ENCODE assay signal across 22 cellular contexts in genomic region chr3:73805435-73805834, GRCh38.
DNase-seq lines count a peak whose midpoint lies in the region; ATAC-seq and TF ChIP-seq lines count a peak whose summit lies in the region.
"Had no signal": no experiment of that assay in that cellular context is flagged by ENCODE, and none has a peak within 500 bp of the region (broad histone marks: within the 10 kb centered on the region; RNA-seq: fewer than 3 reads in every experiment).

No MANE protein-coding gene starts in this region.

- TF ChIP-seq CTCF in breast epithelium (IDR thresholded peaks at IDR 0.05) (no peak), MCF 10A (IDR thresholded peaks at IDR 0.05; ENCODE audit: unreplicated experiment) (no peak), gastrocnemius medialis (IDR thresholded peaks at IDR 0.05 in 4 of 5, conservative IDR thresholded peaks at IDR 0.05 in 1 of 5) (no peak)
- no peak for TF ChIP-seq CTCF in activated CD8-positive, alpha-beta T cell treated with anti-CD3 and anti-CD28 coated beads for 36 hours (IDR thresholded peaks at IDR 0.05)

- peak; percentile 98 for ATAC-seq in left ventricle myocardium superior
- ATAC-seq in gastrocnemius medialis, result peak; percentile 99
- ATAC-seq in aorta (ENCODE audit: low FRiP score), result peak; percentile 87
- ATAC-seq in GM21360 (IDR thresholded peaks at IDR 0.05; ENCODE audit: unreplicated experiment), result no peak
- ATAC-seq in GM21737 (IDR thresholded peaks at IDR 0.05; ENCODE audit: unreplicated experiment), result no peak
- no peak for ATAC-seq in activated CD8-positive, alpha-beta T cell treated with anti-CD3 and anti-CD28 coated beads for 36 hours

- WGBS in aorta, 2 donors, result 1 to 5% methylated on average over 3 of the region's 3 CpGs

- POLR2A ChIA-PET in MCF 10A (lab: Yijun Ruan, JAX), result interaction anchor here (0.5 kb wide), 1 partner anchor 257 kb away, joined by 5 read pairs; no protein-coding TSS in a partner anchor
- POLR2A ChIA-PET in activated CD8-positive, alpha-beta T cell treated with anti-CD3 and anti-CD28 coated beads for 36 hours (lab: Charles Lee), result no interaction called here

- H3K4me3 ChIP-seq in breast epithelium (no peak overlapping the region), gastrocnemius medialis (no peak overlapping the region), aorta (ENCODE audit: low read length in 2 of 2) (no peak overlapping the region)

- H3K4me1 ChIP-seq in breast epithelium (no peaks in the 10 kb centered on the region), gastrocnemius medialis (peaks cover 14 to 28% of the 10 kb centered on the region in 2 donors), aorta (ENCODE audit: control insufficient read depth in 1 of 2, insufficient read depth in 2 of 2, low read length in 2 of 2) (peaks cover 2 to 5% of the 10 kb centered on the region in 2 donors)
- H3K4me1 ChIP-seq: BE2C had no signal

- no peaks in the 10 kb centered on the region for H3K36me3 ChIP-seq in breast epithelium
- no peaks in the 10 kb centered on the region for H3K36me3 ChIP-seq in gastrocnemius medialis
- H3K36me3 ChIP-seq in aorta (ENCODE audit: control insufficient read depth in 1 of 2, insufficient read depth in 2 of 2, low read length in 1 of 2), result no peaks in the 10 kb centered on the region
- H3K36me3 ChIP-seq: BE2C, brain microvascular endothelial cell had no signal

- DNase-seq in breast epithelium (ENCODE audit: low spot score in 2 of 2) (peak in 1 of 2 donors; percentile 71), MCF 10A (ENCODE audit: unreplicated experiment) (no peak), left ventricle myocardium superior (peak; percentile 62), gastrocnemius medialis (peak; percentile 71 to 81), aorta (peak; percentile 48 to 75)
- DNase-seq in activated CD8-positive, alpha-beta T cell treated with anti-CD3 and anti-CD28 coated beads for 36 hours, result no peak
- DNase-seq: activated T-cell treated with anti-CD3 and anti-CD28 coated beads, Interleukin-2, amount 50 U/mL, for 48 hours; BE2C; brain microvascular endothelial cell; Calu3; mesendoderm; NCI-H2029 treated with DMSO at 0.1 percent for 48 hours; NCI-H510A treated with DMSO at 0.1 percent for 48 hours; SIG-M5 had no signal

- CTCF ChIA-PET in MCF 10A (lab: Yijun Ruan, JAX), result interaction anchor here (0.6 to 1.6 kb wide), 3 partner anchors 15 to 215 kb away, joined by 3 to 7 read pairs (median 3); no protein-coding TSS in a partner anchor
- CTCF ChIA-PET in activated CD8-positive, alpha-beta T cell treated with anti-CD3 and anti-CD28 coated beads for 36 hours (lab: Charles Lee), result interaction anchor here (1.2 kb wide), 1 partner anchor 704 kb away, joined by 3 read pairs; no protein-coding TSS in a partner anchor

- H3K9me3 ChIP-seq in breast epithelium, result no peaks in the 10 kb centered on the region
- H3K9me3 ChIP-seq in gastrocnemius medialis, result no peaks in the 10 kb centered on the region
- no peaks in the 10 kb centered on the region for H3K9me3 ChIP-seq in aorta (ENCODE audit: control insufficient read depth, low read length)
- H3K9me3 ChIP-seq: BE2C had no signal

- no peaks in the 10 kb centered on the region for H3K36me3 Mint-ChIP-seq in MCF 10A (ENCODE audit: insufficient read depth, unreplicated experiment)
- H3K36me3 Mint-ChIP-seq in activated CD8-positive, alpha-beta T cell treated with anti-CD3 and anti-CD28 coated beads for 36 hours (ENCODE audit: low read depth), result no peaks in the 10 kb centered on the region
- H3K36me3 Mint-ChIP-seq: activated naive CD4-positive, alpha-beta T cell treated with anti-CD3 and anti-CD28 coated beads, Interleukin-2, amount 50 U/mL, for 24 hours; IgD-negative memory B cell had no signal

- in situ Hi-C loops in gastrocnemius medialis (cut with MboI; ENCODE audit: low sequenced_read_pairs in 4 of 4), result loop anchor here in 1 of 4 donors (25.0 kb wide), 1 partner anchor 293 kb away; no protein-coding TSS in a partner anchor

- intact Hi-C loops in breast epithelium (cut with DNase I; ENCODE audit: low total_unique reads) (loop anchor here (5.0 kb wide), 1 partner anchor 1568 kb away; no protein-coding TSS in a partner anchor), MCF 10A (cut with micrococcal nuclease) (no loop called here), left ventricle myocardium superior (cut with micrococcal nuclease) (no loop called here), gastrocnemius medialis (cut with DNase I; ENCODE audit: low total_unique reads) (loop anchor here (2.0 to 5.0 kb wide), 2 partner anchors 75 to 183 kb away; partner anchors contain the start of gene PDZRN3), aorta (cut with DNase I) (no loop called here)
- intact Hi-C loops in activated CD8-positive, alpha-beta T cell treated with anti-CD3 and anti-CD28 coated beads for 36 hours (cut with micrococcal nuclease), result no loop called here

- no peaks in the 10 kb centered on the region for H3K27me3 Mint-ChIP-seq in MCF 10A (ENCODE audit: insufficient read depth, unreplicated experiment)
- H3K27me3 Mint-ChIP-seq in activated CD8-positive, alpha-beta T cell treated with anti-CD3 and anti-CD28 coated beads for 36 hours, result no peaks in the 10 kb centered on the region
- H3K27me3 Mint-ChIP-seq: activated naive CD4-positive, alpha-beta T cell treated with anti-CD3 and anti-CD28 coated beads, Interleukin-2, amount 50 U/mL, for 24 hours; IgD-negative memory B cell; stimulated activated naive CD8-positive, alpha-beta T cell treated with anti-CD3 and anti-CD28 coated beads, Interleukin-15, Interleukin-2, amounts not matched to agents 100 ng/mL and 50 ng/mL, for 24 hours had no signal

- no peak overlapping the region for H3K4me3 Mint-ChIP-seq in MCF 10A (ENCODE audit: unreplicated experiment)
- no peak overlapping the region for H3K4me3 Mint-ChIP-seq in activated CD8-positive, alpha-beta T cell treated with anti-CD3 and anti-CD28 coated beads for 36 hours
- H3K4me3 Mint-ChIP-seq: activated naive CD4-positive, alpha-beta T cell treated with anti-CD3 and anti-CD28 coated beads, Interleukin-2, amount 50 U/mL, for 24 hours; IgD-negative memory B cell; nephron; stimulated activated naive CD8-positive, alpha-beta T cell treated with anti-CD3 and anti-CD28 coated beads, Interleukin-15, Interleukin-2, amounts not matched to agents 100 ng/mL and 50 ng/mL, for 24 hours; T-helper 1 cell treated with Interleukin-12 subunit alpha and Interleukin-12 subunit beta and Interleukin-4 antibody, amounts not matched to agents 30 μg/mL and 1 μg/mL, for 36 hours had no signal

- H3K27ac ChIP-seq in breast epithelium, result peak overlapping the region; percentile 8 to 15
- peak overlapping the region; percentile 63 to 86 (median 72) for H3K27ac ChIP-seq in gastrocnemius medialis
- peak overlapping the region in 1 of 2 donors; percentile 67 for H3K27ac ChIP-seq in aorta (ENCODE audit: low read depth in 1 of 2, low read length in 2 of 2)
- H3K27ac ChIP-seq: 22Rv1, brain microvascular endothelial cell had no signal

- no peaks in the 10 kb centered on the region for H3K9me3 Mint-ChIP-seq in MCF 10A (ENCODE audit: unreplicated experiment)
- H3K9me3 Mint-ChIP-seq in activated CD8-positive, alpha-beta T cell treated with anti-CD3 and anti-CD28 coated beads for 36 hours, result peaks cover 4% of the 10 kb centered on the region
- H3K9me3 Mint-ChIP-seq: activated naive CD4-positive, alpha-beta T cell treated with anti-CD3 and anti-CD28 coated beads, Interleukin-2, amount 50 U/mL, for 24 hours; stimulated activated naive CD8-positive, alpha-beta T cell treated with anti-CD3 and anti-CD28 coated beads, Interleukin-15, Interleukin-2, amounts not matched to agents 100 ng/mL and 50 ng/mL, for 24 hours had no signal

- H3K27ac Mint-ChIP-seq in MCF 10A (ENCODE audit: low read depth, unreplicated experiment), result no peak overlapping the region
- no peak overlapping the region for H3K27ac Mint-ChIP-seq in activated CD8-positive, alpha-beta T cell treated with anti-CD3 and anti-CD28 coated beads for 36 hours
- H3K27ac Mint-ChIP-seq: activated naive CD4-positive, alpha-beta T cell treated with anti-CD3 and anti-CD28 coated beads, Interleukin-2, amount 50 U/mL, for 24 hours; IgD-negative memory B cell; nephron; stimulated activated naive CD8-positive, alpha-beta T cell treated with anti-CD3 and anti-CD28 coated beads, Interleukin-15, Interleukin-2, amounts not matched to agents 100 ng/mL and 50 ng/mL, for 24 hours; T-helper 1 cell treated with Interleukin-12 subunit alpha and Interleukin-12 subunit beta and Interleukin-4 antibody, amounts not matched to agents 30 μg/mL and 1 μg/mL, for 36 hours had no signal

- TF ChIP-seq POLR2A in breast epithelium (IDR thresholded peaks at IDR 0.05) (no peak), gastrocnemius medialis (IDR thresholded peaks at IDR 0.05) (no peak)

- no TSS peak for BruUV-seq in MCF 10A (replicated peaks; lab: Mats Ljungman, UMichigan)

- H3K27me3 ChIP-seq in breast epithelium, result no peaks in the 10 kb centered on the region
- H3K27me3 ChIP-seq in gastrocnemius medialis, result no peaks in the 10 kb centered on the region
- H3K27me3 ChIP-seq in aorta (ENCODE audit: control insufficient read depth in 1 of 2, insufficient read depth in 2 of 2, low read length in 1 of 2), result no peaks in the 10 kb centered on the region
- H3K27me3 ChIP-seq: BE2C, brain microvascular endothelial cell had no signal

- peaks cover 9% of the 10 kb centered on the region for H3K4me1 Mint-ChIP-seq in MCF 10A (ENCODE audit: insufficient read depth, unreplicated experiment)
- no peaks in the 10 kb centered on the region for H3K4me1 Mint-ChIP-seq in activated CD8-positive, alpha-beta T cell treated with anti-CD3 and anti-CD28 coated beads for 36 hours (ENCODE audit: low read depth)
- H3K4me1 Mint-ChIP-seq: activated naive CD4-positive, alpha-beta T cell treated with anti-CD3 and anti-CD28 coated beads, Interleukin-2, amount 50 U/mL, for 24 hours had no signal

Comparison
In these comparisons a context has a peak if more than half of its experiments do, and no peak if none do; other contexts are left out.
1. intact Hi-C loops: an anchor here in breast epithelium (5.0 kb wide) and gastrocnemius medialis (2.0 to 5.0 kb wide); none called in MCF 10A, left ventricle myocardium superior, aorta and activated CD8-positive, alpha-beta T cell treated with anti-CD3 and anti-CD28 coated beads for 36 hours.
2. DNase-seq: peak in left ventricle myocardium superior (single experiment), gastrocnemius medialis (2 of 2) and aorta (2 of 2); none in MCF 10A (single experiment) and activated CD8-positive, alpha-beta T cell treated with anti-CD3 and anti-CD28 coated beads for 36 hours (single experiment).
3. ATAC-seq: peak in left ventricle myocardium superior (single experiment), gastrocnemius medialis (2 of 2) and aorta (single experiment); none in GM21360 (single experiment), GM21737 (single experiment) and activated CD8-positive, alpha-beta T cell treated with anti-CD3 and anti-CD28 coated beads for 36 hours (single experiment).